Comparison of ENCODE assay signal across 28 cellular contexts in the genomic region with DNA sequence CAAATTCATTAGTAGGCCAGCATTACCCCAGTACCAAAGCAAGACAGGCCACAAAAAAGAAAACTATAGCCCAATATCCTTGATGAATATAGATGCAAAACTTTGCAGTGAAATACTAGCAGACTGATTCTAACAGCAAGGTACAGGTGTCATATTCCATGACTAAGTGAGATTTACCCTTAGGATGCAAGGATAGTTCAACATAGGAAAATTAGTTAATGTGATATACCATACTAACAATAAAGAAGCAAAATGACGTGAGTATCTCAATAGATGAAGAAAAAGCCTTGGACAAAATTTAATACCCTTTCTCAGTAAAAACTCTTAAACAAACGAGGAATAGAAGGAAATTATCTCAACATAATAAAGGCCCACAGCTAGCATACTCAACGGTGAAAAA. TPM values are rescaled to one million over a fixed set of nuclear protein-coding genes. Genes with fewer than 3 reads are reported as not detected.
"Had no signal": no experiment of that assay in that cellular context is flagged by ENCODE, and none has a peak within 500 bp of the region (broad histone marks: within the 10 kb centered on the region; RNA-seq: fewer than 3 reads in every experiment).

No MANE protein-coding gene starts in this region.

- H3K27me3 Mint-ChIP-seq: naive thymus-derived CD8-positive, alpha-beta T cell; stimulated activated naive CD8-positive, alpha-beta T cell treated with anti-CD3 and anti-CD28 coated beads, Interleukin-15, Interleukin-2, amounts not matched to agents 100 ng/mL and 50 ng/mL, for 24 hours had no signal

- H3K27ac Mint-ChIP-seq: naive thymus-derived CD8-positive, alpha-beta T cell; nephron; stimulated activated naive CD8-positive, alpha-beta T cell treated with anti-CD3 and anti-CD28 coated beads, Interleukin-15, Interleukin-2, amounts not matched to agents 100 ng/mL and 50 ng/mL, for 24 hours had no signal

- H3K27me3 ChIP-seq: left lung, pancreas, sigmoid colon, spleen, tibial nerve, upper lobe of left lung, vagina had no signal

- H3K4me1 ChIP-seq: lower lobe of right lung, pancreas, prostate gland, sigmoid colon, tibial nerve, upper lobe of left lung, vagina had no signal

- H3K27ac ChIP-seq: left lung, lower lobe of right lung, pancreas, prostate gland, sigmoid colon, spleen, tibial nerve, upper lobe of left lung, vagina had no signal

- H3K36me3 ChIP-seq: prostate gland had no signal

- H3K4me1 Mint-ChIP-seq: nephron had no signal

- H3K4me3 Mint-ChIP-seq: immature natural killer cell; naive thymus-derived CD8-positive, alpha-beta T cell; nephron; neural crest cell; stimulated activated effector memory CD8-positive, alpha-beta T cell treated with anti-CD3 and anti-CD28 coated beads, Interleukin-12 subunit alpha, Interleukin-12 subunit beta, amount 100 ng/mL, for 72 hours; stimulated activated naive CD8-positive, alpha-beta T cell treated with anti-CD3 and anti-CD28 coated beads, Interleukin-15, Interleukin-2, amounts not matched to agents 100 ng/mL and 50 ng/mL, for 24 hours had no signal

- ATAC-seq: left colon; left lung; lower lobe of right lung; naive thymus-derived CD8-positive, alpha-beta T cell; pancreas; right cardiac atrium; stimulated activated effector memory CD8-positive, alpha-beta T cell treated with anti-CD3 and anti-CD28 coated beads, Interleukin-12 subunit alpha, Interleukin-12 subunit beta, amount 100 ng/mL, for 72 hours had no signal

- H3K4me3 ChIP-seq: left lung, lower lobe of right lung, pancreas, prostate gland, sigmoid colon, spleen, tibial nerve, upper lobe of left lung, vagina had no signal

- H3K9me3 ChIP-seq: left lung, lower lobe of right lung, pancreas, prostate gland, sigmoid colon, spleen, tibial nerve, upper lobe of left lung, vagina had no signal

- H3K9me3 Mint-ChIP-seq: immature natural killer cell; naive thymus-derived CD8-positive, alpha-beta T cell; stimulated activated effector memory CD8-positive, alpha-beta T cell treated with anti-CD3 and anti-CD28 coated beads, Interleukin-12 subunit alpha, Interleukin-12 subunit beta, amount 100 ng/mL, for 72 hours; stimulated activated naive CD8-positive, alpha-beta T cell treated with anti-CD3 and anti-CD28 coated beads, Interleukin-15, Interleukin-2, amounts not matched to agents 100 ng/mL and 50 ng/mL, for 24 hours had no signal

- DNase-seq: hypothalamus; immature natural killer cell; kidney; left colon; left lung; lower lobe of right lung; mammary epithelial cell; mesenchymal stem cell; naive thymus-derived CD8-positive, alpha-beta T cell; nucleus accumbens; pancreas; posterior cingulate gyrus; retina; right cardiac atrium; sigmoid colon; small intestine; stimulated activated CD4-positive, alpha-beta T cell treated with anti-CD3 and anti-CD28 coated beads, Interleukin-4, amount 100 ng/mL, for 24 hours; stimulated activated naive CD4-positive, alpha-beta T cell; upper lobe of left lung had no signal

RNA-seq across cellular contexts. Expression of a gene that starts 58.0 kb away (rescaled TPM):
- total RNA-seq: liver, vagina had no signal
- polyA plus RNA-seq: naive thymus-derived CD8-positive, alpha-beta T cell had no signal
